Comparison of ENCODE assay signal across 8 cellular contexts in the genomic region with DNA sequence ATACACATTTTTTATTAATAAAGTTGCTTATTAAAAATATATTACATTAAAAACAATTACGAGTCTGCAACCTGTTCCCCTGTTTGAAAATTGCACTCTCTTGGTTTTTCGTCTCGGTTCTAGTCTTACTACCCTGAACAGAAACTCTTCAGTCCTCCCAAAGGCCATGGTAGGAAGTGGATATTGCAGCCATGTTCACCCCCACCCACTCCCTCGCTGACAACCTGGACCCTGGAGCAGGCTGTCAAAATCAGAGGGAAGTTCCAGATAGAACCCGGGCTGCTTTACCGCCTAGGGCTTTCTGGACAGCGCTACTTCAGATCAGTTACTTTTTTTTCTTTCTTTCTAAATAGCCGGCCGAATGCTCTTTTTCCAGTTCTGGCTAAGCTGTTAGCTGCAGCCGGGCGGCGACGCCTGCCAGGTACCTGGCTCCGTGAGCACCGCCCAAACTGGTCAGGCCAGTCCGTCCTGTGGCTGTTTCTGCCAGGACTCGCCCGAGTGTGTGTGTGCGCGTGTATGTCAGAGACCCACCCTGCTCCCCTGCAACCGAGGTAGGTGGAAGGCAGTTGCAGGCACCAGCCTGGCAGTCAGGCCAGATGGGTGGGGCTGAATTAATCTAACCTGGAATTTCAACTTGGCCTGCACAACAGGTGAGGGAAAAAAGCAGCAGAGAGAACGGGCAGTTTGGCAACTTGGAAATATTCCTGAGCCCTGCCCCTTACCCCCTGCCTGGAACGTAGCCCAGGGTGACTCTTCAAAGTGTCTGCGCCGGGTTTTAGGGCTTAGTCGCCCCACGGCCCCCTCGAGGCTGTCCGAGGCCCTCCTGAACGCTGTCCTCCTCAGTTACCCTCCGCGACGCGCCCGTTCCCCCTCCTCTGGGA. TPM values are rescaled to one million over a fixed set of nuclear protein-coding genes. Genes with fewer than 3 reads are reported as not detected.
DNase-seq lines count a peak whose midpoint lies in the region; ATAC-seq and TF ChIP-seq lines count a peak whose summit lies in the region.

No MANE protein-coding gene starts in this region.

- H3K27ac Mint-ChIP-seq in CD4-positive, alpha-beta T cell, result peak overlapping the region; percentile 69
- peak overlapping the region; percentile 65 for H3K27ac Mint-ChIP-seq in neural crest cell (ENCODE audit: unreplicated experiment)

- CTCF ChIA-PET in CD4-positive, alpha-beta T cell (lab: Charles Lee), result no interaction called here
- CTCF ChIA-PET in HCT116 (lab: Charles Lee), result no interaction called here

- H3K36me3 Mint-ChIP-seq in CD4-positive, alpha-beta T cell (ENCODE audit: low read depth), result peaks cover 9% of the 10 kb centered on the region
- peaks cover 12% of the 10 kb centered on the region for H3K36me3 Mint-ChIP-seq in neural crest cell (ENCODE audit: low read depth)

- TF ChIP-seq CTCF in CD4-positive, alpha-beta T cell (IDR thresholded peaks at IDR 0.05), result no peak
- no peak for TF ChIP-seq CTCF in HCT116 (IDR thresholded peaks at IDR 0.05 in 2 of 3, conservative IDR thresholded peaks at IDR 0.05 in 1 of 3; ENCODE audit: borderline replicate concordance in 1 of 3, insufficient read depth in 1 of 3, low read depth in 2 of 3, low read length in 2 of 3)
- peak; percentile 39 for TF ChIP-seq CTCF in neural crest cell (conservative IDR thresholded peaks at IDR 0.05)

- no peaks in the 10 kb centered on the region for H3K9me2 ChIP-seq in HCT116 (ENCODE audit: insufficient read depth)

- peak overlapping the region; percentile 91 for H3K4me3 Mint-ChIP-seq in CD4-positive, alpha-beta T cell
- peak overlapping the region; percentile 90 for H3K4me3 Mint-ChIP-seq in neural crest cell

- ATAC-seq in CD4-positive, alpha-beta T cell (ENCODE audit: poor library complexity), result no peak
- peak; percentile 69 for ATAC-seq in HCT116
- no peak for ATAC-seq in HG02623 (IDR thresholded peaks at IDR 0.05; ENCODE audit: unreplicated experiment)

- RAD21 ChIA-PET in HCT116 (lab: Charles Lee; ENCODE audit: low non-redundant PET in 1 of 2, low total read pairs in 2 of 2, uncharacterized antibody in 2 of 2, unreplicated experiment in 2 of 2), result no interaction called here

- H3K4me1 Mint-ChIP-seq in CD4-positive, alpha-beta T cell (ENCODE audit: low read depth), result peaks cover 80% of the 10 kb centered on the region
- peaks cover 62% of the 10 kb centered on the region for H3K4me1 Mint-ChIP-seq in neural crest cell

- H3K4me1 ChIP-seq in HCT116 (ENCODE audit: control insufficient read depth in 1 of 2, insufficient read depth in 2 of 2, low read length in 2 of 2), result peaks cover 43 to 63% of the 10 kb centered on the region in 2 experiments

- DNase-seq in CD4-positive, alpha-beta T cell, result peak in 1 of 10 experiments; percentile 13
- DNase-seq in HCT116 (ENCODE audit: low read depth, low spot score), result peak; percentile 88
- DNase-seq in RKO (ENCODE audit: low spot score), result peak; percentile 38
- DNase-seq in epithelial cell of prostate (ENCODE audit: low read depth, low spot score), result peak; percentile 99
- peak; percentile 11 for DNase-seq in neural crest cell (ENCODE audit: low read depth, low spot score)
- no peak for DNase-seq in NCI-H1436 (lab: John Stamatoyannopoulos, UW)
- no peak for DNase-seq in NK-92 treated with Interleukin-12 subunit alpha and Interleukin-12 subunit beta, amount 100 ng/mL, for 24 hours (lab: John Stamatoyannopoulos, UW)

- H3K9me3 Mint-ChIP-seq in CD4-positive, alpha-beta T cell, result no peaks in the 10 kb centered on the region
- no peaks in the 10 kb centered on the region for H3K9me3 Mint-ChIP-seq in neural crest cell

- no peaks in the 10 kb centered on the region for H3K27me3 ChIP-seq in CD4-positive, alpha-beta T cell (ENCODE audit: control insufficient read depth, insufficient read depth, low read length)
- H3K27me3 ChIP-seq in HCT116 (ENCODE audit: insufficient read depth, low read length), result no peaks in the 10 kb centered on the region

- peak overlapping the region; percentile 96 for H3K4me2 ChIP-seq in HCT116 (ENCODE audit: low read length)

- intact Hi-C loops in CD4-positive, alpha-beta T cell (cut with DNase I, micrococcal nuclease), result loop anchor here (10.0 kb wide), 1 partner anchor 159 kb away; the partner anchor contains the start of gene STAMBP (in 2 of the 2)
- intact Hi-C loops in HCT116 (cut with micrococcal nuclease), result loop anchor here (2.0 to 5.0 kb wide), 2 partner anchors 57 to 301 kb away; partner anchors contain the start of gene DGUOK

- no peak for TF ChIP-seq RAD21 in HCT116 (IDR thresholded peaks at IDR 0.05; ENCODE audit: low read depth)

- peak overlapping the region; percentile 66 to 72 for H3K4me3 ChIP-seq in HCT116 (replicated peaks in 1 of 2; ENCODE audit: low read depth in 1 of 2, low read length in 2 of 2)

- no peak overlapping the region for H2AFZ ChIP-seq in HCT116 (ENCODE audit: low read depth, low read length, poor library complexity, severe bottlenecking)

- peak overlapping the region; percentile 90 for H3K9ac ChIP-seq in HCT116 (ENCODE audit: low read length)

- POLR2A ChIA-PET in CD4-positive, alpha-beta T cell (lab: Charles Lee), result interaction anchor here (2.0 to 3.2 kb wide), 2 partner anchors 13 to 57 kb away, joined by 10 to 23 read pairs; no protein-coding TSS in a partner anchor
- POLR2A ChIA-PET in HCT116 (lab: Charles Lee), result no interaction called here

- no peak for TF ChIP-seq POLR2A in HCT116 (IDR thresholded peaks at IDR 0.05; ENCODE audit: borderline replicate concordance, extremely low read depth, insufficient read depth, insufficient read length)

- peaks cover 5 to 22% of the 10 kb centered on the region in 2 experiments; a peak in 1 of 4 replicates for H3K36me3 ChIP-seq in HCT116 (ENCODE audit: control insufficient read depth in 1 of 2, insufficient read depth in 2 of 2, low read length in 2 of 2)

- H3K27ac ChIP-seq in CD4-positive, alpha-beta T cell (ENCODE audit: low read depth, low read length), result peak overlapping the region; percentile 62
- H3K27ac ChIP-seq in HCT116 (ENCODE audit: low read depth, low read length), result peak overlapping the region; percentile 100
- H3K27ac ChIP-seq in epithelial cell of prostate, result peak overlapping the region; percentile 100

- H3K79me2 ChIP-seq in HCT116 (ENCODE audit: insufficient read depth, low read length), result peaks cover 31% of the 10 kb centered on the region

- H3K9me3 ChIP-seq in CD4-positive, alpha-beta T cell (ENCODE audit: control insufficient read depth, low read length), result no peaks in the 10 kb centered on the region
- H3K9me3 ChIP-seq in HCT116 (ENCODE audit: control insufficient read depth in 1 of 2, insufficient read depth in 1 of 2, low read depth in 1 of 2, low read length in 2 of 2), result no peaks in the 10 kb centered on the region

- H3K27me3 Mint-ChIP-seq in CD4-positive, alpha-beta T cell, result no peaks in the 10 kb centered on the region
- peaks cover 53% of the 10 kb centered on the region for H3K27me3 Mint-ChIP-seq in neural crest cell (ENCODE audit: low read depth)

- H4K20me1 ChIP-seq in HCT116 (ENCODE audit: insufficient read depth), result no peaks in the 10 kb centered on the region

- TSS peak; percentile 46 for BruUV-seq in HCT116 (replicated peaks; lab: Mats Ljungman, UMichigan)

TF ChIP-seq in HCT116, 20 proteins besides CTCF, POLR2A, EP300 and RAD21 (continues in another document):
- TF ChIP-seq, protein P1, sequence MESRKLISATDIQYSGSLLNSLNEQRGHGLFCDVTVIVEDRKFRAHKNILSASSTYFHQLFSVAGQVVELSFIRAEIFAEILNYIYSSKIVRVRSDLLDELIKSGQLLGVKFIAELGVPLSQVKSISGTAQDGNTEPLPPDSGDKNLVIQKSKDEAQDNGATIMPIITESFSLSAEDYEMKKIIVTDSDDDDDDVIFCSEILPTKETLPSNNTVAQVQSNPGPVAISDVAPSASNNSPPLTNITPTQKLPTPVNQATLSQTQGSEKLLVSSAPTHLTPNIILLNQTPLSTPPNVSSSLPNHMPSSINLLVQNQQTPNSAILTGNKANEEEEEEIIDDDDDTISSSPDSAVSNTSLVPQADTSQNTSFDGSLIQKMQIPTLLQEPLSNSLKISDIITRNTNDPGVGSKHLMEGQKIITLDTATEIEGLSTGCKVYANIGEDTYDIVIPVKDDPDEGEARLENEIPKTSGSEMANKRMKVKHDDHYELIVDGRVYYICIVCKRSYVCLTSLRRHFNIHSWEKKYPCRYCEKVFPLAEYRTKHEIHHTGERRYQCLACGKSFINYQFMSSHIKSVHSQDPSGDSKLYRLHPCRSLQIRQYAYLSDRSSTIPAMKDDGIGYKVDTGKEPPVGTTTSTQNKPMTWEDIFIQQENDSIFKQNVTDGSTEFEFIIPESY (IDR thresholded peaks at IDR 0.05; ENCODE audit: extremely low read depth, insufficient replicate concordance, low read length), result peak; percentile 83
- no peak for TF ChIP-seq EZH2phosphoT487 (IDR thresholded peaks at IDR 0.05; ENCODE audit: borderline replicate concordance)
- no peak for TF ChIP-seq ZNF274 (IDR thresholded peaks at IDR 0.05; ENCODE audit: low read depth, low read length)
- TF ChIP-seq JUND (IDR thresholded peaks at IDR 0.05), result no peak
- TF ChIP-seq ELF1 (IDR thresholded peaks at IDR 0.05; ENCODE audit: borderline replicate concordance, low read depth), result no peak
- no peak for TF ChIP-seq CBX3 (IDR thresholded peaks at IDR 0.05; ENCODE audit: low read depth)
- no peak for TF ChIP-seq FOSL1 (IDR thresholded peaks at IDR 0.05; ENCODE audit: low read depth)
- TF ChIP-seq, protein P2, sequence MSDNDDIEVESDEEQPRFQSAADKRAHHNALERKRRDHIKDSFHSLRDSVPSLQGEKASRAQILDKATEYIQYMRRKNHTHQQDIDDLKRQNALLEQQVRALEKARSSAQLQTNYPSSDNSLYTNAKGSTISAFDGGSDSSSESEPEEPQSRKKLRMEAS (IDR thresholded peaks at IDR 0.05), result no peak
- no peak for TF ChIP-seq CEBPB (IDR thresholded peaks at IDR 0.05; ENCODE audit: low read depth)
- peak; percentile 83 for TF ChIP-seq POLR2AphosphoS5 (IDR thresholded peaks at IDR 0.05; ENCODE audit: low read depth, low read length)
- no peak for TF ChIP-seq SRF (IDR thresholded peaks at IDR 0.05; ENCODE audit: low read depth)
- no peak for TF ChIP-seq SP1 (IDR thresholded peaks at IDR 0.05; ENCODE audit: low read depth)
- TF ChIP-seq, protein P3, sequence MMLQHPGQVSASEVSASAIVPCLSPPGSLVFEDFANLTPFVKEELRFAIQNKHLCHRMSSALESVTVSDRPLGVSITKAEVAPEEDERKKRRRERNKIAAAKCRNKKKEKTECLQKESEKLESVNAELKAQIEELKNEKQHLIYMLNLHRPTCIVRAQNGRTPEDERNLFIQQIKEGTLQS (IDR thresholded peaks at IDR 0.05), result no peak

RNA-seq across cellular contexts. Expression of gene TET3, which starts 1.1 kb away (rescaled TPM):
- 10 to 100 TPM; 22.2 to 24.1 TPM for total RNA-seq in CD4-positive, alpha-beta T cell
- total RNA-seq in HCT116 (2021; ENCODE audit: unreplicated experiment), result 15.4 TPM
- polyA plus RNA-seq in HCT116 (2012), result 4.0 and 4.1 TPM in 2 replicates
- total RNA-seq in neural crest cell, result 30.2 and 30.3 TPM in 2 replicates

RNA-seq across cellular contexts. Expression of gene DGUOK, which starts 56.9 kb away (rescaled TPM):
- 10 to 100 TPM; 30.5 to 32.0 TPM for total RNA-seq in CD4-positive, alpha-beta T cell
- total RNA-seq in HCT116 (2021; ENCODE audit: unreplicated experiment), result 100 TPM
- 64.2 and 88.2 TPM in 2 replicates for polyA plus RNA-seq in HCT116 (2012)
- 97.7 and 100 TPM in 2 replicates for total RNA-seq in neural crest cell

Comparison
In these comparisons a context has a peak if more than half of its experiments do, and no peak if none do; other contexts are left out.
1. DNase-seq: peak in HCT116 (single experiment), RKO (single experiment), epithelial cell of prostate (single experiment) and neural crest cell (single experiment); none in NCI-H1436 (single experiment) and NK-92 treated with Interleukin-12 subunit alpha and Interleukin-12 subunit beta, amount 100 ng/mL, for 24 hours (single experiment).
2. Peak in every context shown above with its lines, with median percentiles within 50 percentile points of each other: H3K27ac ChIP-seq.